Comparison of ENCODE assay signal across 19 cellular contexts in genomic region chr2:42651057-42651456, GRCh38.
A peak's percentile ranks its signal among the peaks of the same experiment; 100 is the strongest.
DNase-seq lines count a peak whose midpoint lies in the region; ATAC-seq and TF ChIP-seq lines count a peak whose summit lies in the region.
"Had no signal": no experiment of that assay in that cellular context is flagged by ENCODE, and none has a peak within 500 bp of the region (broad histone marks: within the 10 kb centered on the region; RNA-seq: fewer than 3 reads in every experiment).

No MANE protein-coding gene starts in this region.

- CTCF ChIA-PET in activated naive CD4-positive, alpha-beta T cell treated with anti-CD3 and anti-CD28 coated beads for 36 hours (lab: Charles Lee), result interaction anchor here (0.6 to 2.5 kb wide), 2 partner anchors 12 to 562 kb away, joined by 6 to 17 read pairs; no protein-coding TSS in a partner anchor

- no peaks in the 10 kb centered on the region for H3K9me3 ChIP-seq in Loucy (ENCODE audit: insufficient read depth, low read depth, low read length)

- peaks cover 5% of the 10 kb centered on the region; the same call in 1 of the 2 replicates for H3K79me2 ChIP-seq in Loucy (ENCODE audit: insufficient read depth, low read length)

- no peaks in the 10 kb centered on the region for H3K9me3 Mint-ChIP-seq in activated naive CD4-positive, alpha-beta T cell treated with anti-CD3 and anti-CD28 coated beads for 36 hours
- H3K9me3 Mint-ChIP-seq in activated naive CD8-positive, alpha-beta T cell treated with anti-CD3 and anti-CD28 coated beads for 36 hours, result no peaks in the 10 kb centered on the region
- H3K9me3 Mint-ChIP-seq in stimulated activated naive CD8-positive, alpha-beta T cell treated with anti-CD3 and anti-CD28 coated beads, Interleukin-15, amount 100 ng/mL, for 72 hours, result no peaks in the 10 kb centered on the region

- H2AFZ ChIP-seq in Loucy (ENCODE audit: low read length), result no peak overlapping the region

- peak overlapping the region; percentile 64 for H3K4me2 ChIP-seq in Loucy (ENCODE audit: low read depth, low read length, poor library complexity, severe bottlenecking)

- no peak for ATAC-seq in stimulated activated naive CD8-positive, alpha-beta T cell treated with anti-CD3 and anti-CD28 coated beads, Interleukin-15, amount 100 ng/mL, for 72 hours
- ATAC-seq: K562, PC-3 had no signal

- no peaks in the 10 kb centered on the region for H3K9me2 ChIP-seq in Loucy (replicated peaks; ENCODE audit: low read depth, low read length)

- peak overlapping the region; percentile 62 for H3K27ac Mint-ChIP-seq in activated naive CD4-positive, alpha-beta T cell treated with anti-CD3 and anti-CD28 coated beads for 36 hours
- peak overlapping the region; percentile 92 for H3K27ac Mint-ChIP-seq in activated naive CD8-positive, alpha-beta T cell treated with anti-CD3 and anti-CD28 coated beads for 36 hours
- H3K27ac Mint-ChIP-seq in stimulated activated naive CD8-positive, alpha-beta T cell treated with anti-CD3 and anti-CD28 coated beads, Interleukin-15, amount 100 ng/mL, for 72 hours, result peak overlapping the region in 1 of 2 donors; percentile 92
- H3K27ac Mint-ChIP-seq: B cell had no signal

- no peaks in the 10 kb centered on the region for H3K27me3 ChIP-seq in Loucy (ENCODE audit: insufficient read depth, low read length, poor library complexity, severe bottlenecking)

- H3K4me1 Mint-ChIP-seq in activated naive CD4-positive, alpha-beta T cell treated with anti-CD3 and anti-CD28 coated beads for 36 hours (ENCODE audit: low read depth), result peaks cover 75% of the 10 kb centered on the region
- H3K4me1 Mint-ChIP-seq in activated naive CD8-positive, alpha-beta T cell treated with anti-CD3 and anti-CD28 coated beads for 36 hours, result peaks cover 64% of the 10 kb centered on the region
- peaks cover 70% of the 10 kb centered on the region for H3K4me1 Mint-ChIP-seq in stimulated activated naive CD8-positive, alpha-beta T cell treated with anti-CD3 and anti-CD28 coated beads, Interleukin-15, amount 100 ng/mL, for 72 hours

- no peak overlapping the region for H3K4me3 Mint-ChIP-seq in activated naive CD4-positive, alpha-beta T cell treated with anti-CD3 and anti-CD28 coated beads for 36 hours
- H3K4me3 Mint-ChIP-seq in activated naive CD8-positive, alpha-beta T cell treated with anti-CD3 and anti-CD28 coated beads for 36 hours, result no peak overlapping the region
- H3K4me3 Mint-ChIP-seq in stimulated activated naive CD8-positive, alpha-beta T cell treated with anti-CD3 and anti-CD28 coated beads, Interleukin-15, amount 100 ng/mL, for 72 hours, result peak overlapping the region; percentile 77 to 81
- H3K4me3 Mint-ChIP-seq: B cell had no signal

- no peak for TF ChIP-seq CTCF in Loucy (conservative IDR thresholded peaks at IDR 0.05; ENCODE audit: low read length)

- H3K36me3 Mint-ChIP-seq in activated naive CD4-positive, alpha-beta T cell treated with anti-CD3 and anti-CD28 coated beads for 36 hours (ENCODE audit: low read depth), result peaks cover 8% of the 10 kb centered on the region
- H3K36me3 Mint-ChIP-seq in activated naive CD8-positive, alpha-beta T cell treated with anti-CD3 and anti-CD28 coated beads for 36 hours, result peaks cover 26% of the 10 kb centered on the region

- no peak overlapping the region for H3K4me3 ChIP-seq in Loucy (ENCODE audit: low read length, poor library complexity, severe bottlenecking)
- H3K4me3 ChIP-seq: K562 had no signal

- no peak overlapping the region for H3K9ac ChIP-seq in Loucy (ENCODE audit: low read depth, low read length, poor library complexity, severe bottlenecking)

- no peaks in the 10 kb centered on the region for H3K27me3 Mint-ChIP-seq in activated naive CD4-positive, alpha-beta T cell treated with anti-CD3 and anti-CD28 coated beads for 36 hours (ENCODE audit: low read depth)
- no peaks in the 10 kb centered on the region for H3K27me3 Mint-ChIP-seq in activated naive CD8-positive, alpha-beta T cell treated with anti-CD3 and anti-CD28 coated beads for 36 hours
- no peaks in the 10 kb centered on the region for H3K27me3 Mint-ChIP-seq in stimulated activated naive CD8-positive, alpha-beta T cell treated with anti-CD3 and anti-CD28 coated beads, Interleukin-15, amount 100 ng/mL, for 72 hours
- H3K27me3 Mint-ChIP-seq: B cell had no signal

- peaks cover 47% of the 10 kb centered on the region for H3K4me1 ChIP-seq in Loucy (ENCODE audit: insufficient read depth, low read length, poor library complexity, severe bottlenecking)

- H3F3A ChIP-seq in Loucy (ENCODE audit: low read depth), result peaks cover 5% of the 10 kb centered on the region

- DNase-seq in activated naive CD4-positive, alpha-beta T cell treated with anti-CD3 and anti-CD28 coated beads for 36 hours, result no peak
- no peak for DNase-seq in activated naive CD4-positive, alpha-beta T cell treated with Interleukin-2 at 50 U/mL for 16 hours
- no peak for DNase-seq in activated naive CD8-positive, alpha-beta T cell treated with anti-CD3 and anti-CD28 coated beads for 36 hours
- no peak for DNase-seq in stimulated activated naive CD8-positive, alpha-beta T cell treated with anti-CD3 and anti-CD28 coated beads, Interleukin-15, amount 100 ng/mL, for 72 hours
- DNase-seq in DMS79 treated with DMSO at 0.1 percent for 48 hours (lab: John Stamatoyannopoulos, UW), result no peak
- DNase-seq in stimulated activated CD4-positive, alpha-beta T cell treated with anti-CD3 and anti-CD28 coated beads, Interleukin-15, amount 100 ng/mL, for 24 hours, result no peak
- no peak for DNase-seq in DMS53 (lab: John Stamatoyannopoulos, UW)
- DNase-seq: 8988T, Calu3, MV-4-11, NCI-H1417, NCI-H187, NCI-H226, NCI-H526, PC-3, SIG-M5 had no signal

- peaks cover 15% of the 10 kb centered on the region for H4K20me1 ChIP-seq in Loucy (ENCODE audit: insufficient read depth, low read length, poor library complexity, severe bottlenecking)

- intact Hi-C loops in activated naive CD4-positive, alpha-beta T cell treated with anti-CD3 and anti-CD28 coated beads for 36 hours (cut with micrococcal nuclease), result loop anchor here (5.0 to 10.0 kb wide), 2 partner anchors 549 to 806 kb away; no protein-coding TSS in a partner anchor

- H3K36me3 ChIP-seq in Loucy (ENCODE audit: insufficient read depth, low read length), result peaks cover 11% of the 10 kb centered on the region; the same call in 1 of the 2 replicates

Comparison
In these comparisons a context has a peak if more than half of its experiments do, and no peak if none do; other contexts are left out.
1. H3K4me3 Mint-ChIP-seq: peak in stimulated activated naive CD8-positive, alpha-beta T cell treated with anti-CD3 and anti-CD28 coated beads, Interleukin-15, amount 100 ng/mL, for 72 hours (2 of 2); none in activated naive CD4-positive, alpha-beta T cell treated with anti-CD3 and anti-CD28 coated beads for 36 hours (single experiment) and activated naive CD8-positive, alpha-beta T cell treated with anti-CD3 and anti-CD28 coated beads for 36 hours (single experiment).